ENCODE assay signal across 1 cellular context in the genomic region with DNA sequence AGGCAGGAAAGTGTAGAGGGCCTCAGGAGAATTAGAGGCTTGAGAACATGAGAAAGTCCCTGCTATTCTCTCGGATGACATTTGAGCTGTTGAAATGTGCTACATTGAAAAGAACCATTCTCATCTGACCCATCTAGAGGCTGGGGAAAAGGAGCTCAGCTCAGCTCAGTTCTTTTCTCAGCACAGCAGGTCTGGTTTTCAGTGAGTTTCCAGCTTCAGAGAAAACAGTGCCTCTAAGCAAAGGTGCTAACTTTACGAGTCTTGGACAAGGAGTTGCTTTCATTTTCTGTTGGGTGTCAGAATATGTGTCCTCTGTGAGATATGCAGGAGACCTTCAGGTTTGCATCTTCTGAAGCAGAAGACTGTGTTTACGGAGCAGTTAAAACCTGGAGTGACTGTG.
TF ChIP-seq lines count a peak whose summit lies in the region.

No MANE protein-coding gene starts in this region.

TF ChIP-seq in H1, 55 proteins besides CTCF, POLR2A, EP300 and RAD21 (continued from another document):
- TF ChIP-seq, protein P1, sequence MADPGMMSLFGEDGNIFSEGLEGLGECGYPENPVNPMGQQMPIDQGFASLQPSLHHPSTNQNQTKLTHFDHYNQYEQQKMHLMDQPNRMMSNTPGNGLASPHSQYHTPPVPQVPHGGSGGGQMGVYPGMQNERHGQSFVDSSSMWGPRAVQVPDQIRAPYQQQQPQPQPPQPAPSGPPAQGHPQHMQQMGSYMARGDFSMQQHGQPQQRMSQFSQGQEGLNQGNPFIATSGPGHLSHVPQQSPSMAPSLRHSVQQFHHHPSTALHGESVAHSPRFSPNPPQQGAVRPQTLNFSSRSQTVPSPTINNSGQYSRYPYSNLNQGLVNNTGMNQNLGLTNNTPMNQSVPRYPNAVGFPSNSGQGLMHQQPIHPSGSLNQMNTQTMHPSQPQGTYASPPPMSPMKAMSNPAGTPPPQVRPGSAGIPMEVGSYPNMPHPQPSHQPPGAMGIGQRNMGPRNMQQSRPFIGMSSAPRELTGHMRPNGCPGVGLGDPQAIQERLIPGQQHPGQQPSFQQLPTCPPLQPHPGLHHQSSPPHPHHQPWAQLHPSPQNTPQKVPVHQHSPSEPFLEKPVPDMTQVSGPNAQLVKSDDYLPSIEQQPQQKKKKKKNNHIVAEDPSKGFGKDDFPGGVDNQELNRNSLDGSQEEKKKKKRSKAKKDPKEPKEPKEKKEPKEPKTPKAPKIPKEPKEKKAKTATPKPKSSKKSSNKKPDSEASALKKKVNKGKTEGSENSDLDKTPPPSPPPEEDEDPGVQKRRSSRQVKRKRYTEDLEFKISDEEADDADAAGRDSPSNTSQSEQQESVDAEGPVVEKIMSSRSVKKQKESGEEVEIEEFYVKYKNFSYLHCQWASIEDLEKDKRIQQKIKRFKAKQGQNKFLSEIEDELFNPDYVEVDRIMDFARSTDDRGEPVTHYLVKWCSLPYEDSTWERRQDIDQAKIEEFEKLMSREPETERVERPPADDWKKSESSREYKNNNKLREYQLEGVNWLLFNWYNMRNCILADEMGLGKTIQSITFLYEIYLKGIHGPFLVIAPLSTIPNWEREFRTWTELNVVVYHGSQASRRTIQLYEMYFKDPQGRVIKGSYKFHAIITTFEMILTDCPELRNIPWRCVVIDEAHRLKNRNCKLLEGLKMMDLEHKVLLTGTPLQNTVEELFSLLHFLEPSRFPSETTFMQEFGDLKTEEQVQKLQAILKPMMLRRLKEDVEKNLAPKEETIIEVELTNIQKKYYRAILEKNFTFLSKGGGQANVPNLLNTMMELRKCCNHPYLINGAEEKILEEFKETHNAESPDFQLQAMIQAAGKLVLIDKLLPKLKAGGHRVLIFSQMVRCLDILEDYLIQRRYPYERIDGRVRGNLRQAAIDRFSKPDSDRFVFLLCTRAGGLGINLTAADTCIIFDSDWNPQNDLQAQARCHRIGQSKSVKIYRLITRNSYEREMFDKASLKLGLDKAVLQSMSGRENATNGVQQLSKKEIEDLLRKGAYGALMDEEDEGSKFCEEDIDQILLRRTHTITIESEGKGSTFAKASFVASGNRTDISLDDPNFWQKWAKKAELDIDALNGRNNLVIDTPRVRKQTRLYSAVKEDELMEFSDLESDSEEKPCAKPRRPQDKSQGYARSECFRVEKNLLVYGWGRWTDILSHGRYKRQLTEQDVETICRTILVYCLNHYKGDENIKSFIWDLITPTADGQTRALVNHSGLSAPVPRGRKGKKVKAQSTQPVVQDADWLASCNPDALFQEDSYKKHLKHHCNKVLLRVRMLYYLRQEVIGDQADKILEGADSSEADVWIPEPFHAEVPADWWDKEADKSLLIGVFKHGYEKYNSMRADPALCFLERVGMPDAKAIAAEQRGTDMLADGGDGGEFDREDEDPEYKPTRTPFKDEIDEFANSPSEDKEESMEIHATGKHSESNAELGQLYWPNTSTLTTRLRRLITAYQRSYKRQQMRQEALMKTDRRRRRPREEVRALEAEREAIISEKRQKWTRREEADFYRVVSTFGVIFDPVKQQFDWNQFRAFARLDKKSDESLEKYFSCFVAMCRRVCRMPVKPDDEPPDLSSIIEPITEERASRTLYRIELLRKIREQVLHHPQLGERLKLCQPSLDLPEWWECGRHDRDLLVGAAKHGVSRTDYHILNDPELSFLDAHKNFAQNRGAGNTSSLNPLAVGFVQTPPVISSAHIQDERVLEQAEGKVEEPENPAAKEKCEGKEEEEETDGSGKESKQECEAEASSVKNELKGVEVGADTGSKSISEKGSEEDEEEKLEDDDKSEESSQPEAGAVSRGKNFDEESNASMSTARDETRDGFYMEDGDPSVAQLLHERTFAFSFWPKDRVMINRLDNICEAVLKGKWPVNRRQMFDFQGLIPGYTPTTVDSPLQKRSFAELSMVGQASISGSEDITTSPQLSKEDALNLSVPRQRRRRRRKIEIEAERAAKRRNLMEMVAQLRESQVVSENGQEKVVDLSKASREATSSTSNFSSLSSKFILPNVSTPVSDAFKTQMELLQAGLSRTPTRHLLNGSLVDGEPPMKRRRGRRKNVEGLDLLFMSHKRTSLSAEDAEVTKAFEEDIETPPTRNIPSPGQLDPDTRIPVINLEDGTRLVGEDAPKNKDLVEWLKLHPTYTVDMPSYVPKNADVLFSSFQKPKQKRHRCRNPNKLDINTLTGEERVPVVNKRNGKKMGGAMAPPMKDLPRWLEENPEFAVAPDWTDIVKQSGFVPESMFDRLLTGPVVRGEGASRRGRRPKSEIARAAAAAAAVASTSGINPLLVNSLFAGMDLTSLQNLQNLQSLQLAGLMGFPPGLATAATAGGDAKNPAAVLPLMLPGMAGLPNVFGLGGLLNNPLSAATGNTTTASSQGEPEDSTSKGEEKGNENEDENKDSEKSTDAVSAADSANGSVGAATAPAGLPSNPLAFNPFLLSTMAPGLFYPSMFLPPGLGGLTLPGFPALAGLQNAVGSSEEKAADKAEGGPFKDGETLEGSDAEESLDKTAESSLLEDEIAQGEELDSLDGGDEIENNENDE (IDR thresholded peaks at IDR 0.05; ENCODE audit: insufficient replicate concordance, low read length): no peak
- TF ChIP-seq CHD1 (IDR thresholded peaks at IDR 0.05; ENCODE audit: low read depth, low read length): no peak
- TF ChIP-seq BRCA1 (IDR thresholded peaks at IDR 0.05; ENCODE audit: low read depth, low read length): no peak
- no peak for TF ChIP-seq TCF12 (IDR thresholded peaks at IDR 0.05; ENCODE audit: low read depth, low read length)
